Comparison of ENCODE assay signal across 14 cellular contexts in genomic region chr14:103090481-103091020, GRCh38. TPM values are rescaled to one million over a fixed set of nuclear protein-coding genes. Genes with fewer than 3 reads are reported as not detected.
A peak's percentile ranks its signal among the peaks of the same experiment; 100 is the strongest.
DNase-seq lines count a peak whose midpoint lies in the region; TF ChIP-seq lines count a peak whose summit lies in the region.
"Had no signal": no experiment of that assay in that cellular context is flagged by ENCODE, and none has a peak within 500 bp of the region (broad histone marks: within the 10 kb centered on the region; RNA-seq: fewer than 3 reads in every experiment).

No MANE protein-coding gene starts in this region.

- H3K27ac Mint-ChIP-seq in activated naive CD8-positive, alpha-beta T cell: no peak overlapping the region
- H3K27ac Mint-ChIP-seq in mesothelial cell of epicardium: no peak overlapping the region

- peaks cover 3% of the 10 kb centered on the region for H3K4me1 Mint-ChIP-seq in activated naive CD8-positive, alpha-beta T cell (ENCODE audit: low read depth)
- no peaks in the 10 kb centered on the region for H3K4me1 Mint-ChIP-seq in mesothelial cell of epicardium

- TF ChIP-seq CTCF in mesothelial cell of epicardium (IDR thresholded peaks at IDR 0.05; ENCODE audit: unreplicated experiment): no peak
- no peak for TF ChIP-seq CTCF in ascending aorta (IDR thresholded peaks at IDR 0.05)
- no peak for TF ChIP-seq CTCF in dorsolateral prefrontal cortex (IDR thresholded peaks at IDR 0.05 in 54 of 56, conservative IDR thresholded peaks at IDR 0.05 in 2 of 56; ENCODE audit: low read depth in 1 of 56, partially characterized antibody in 56 of 56)

- no peaks in the 10 kb centered on the region for H3K9me3 Mint-ChIP-seq in activated naive CD8-positive, alpha-beta T cell (ENCODE audit: low read depth)
- no peaks in the 10 kb centered on the region for H3K9me3 Mint-ChIP-seq in mesothelial cell of epicardium

- no peaks in the 10 kb centered on the region for H3K36me3 Mint-ChIP-seq in activated naive CD8-positive, alpha-beta T cell
- H3K36me3 Mint-ChIP-seq in mesothelial cell of epicardium: no peaks in the 10 kb centered on the region

- no peak overlapping the region for H3K27ac ChIP-seq in BLaER1
- H3K27ac ChIP-seq in ascending aorta: no peak overlapping the region
- H3K27ac ChIP-seq in dorsolateral prefrontal cortex: no peak overlapping the region
- H3K27ac ChIP-seq: C4-2B, SK-N-MC had no signal

- intact Hi-C loops in ascending aorta (cut with DNase I) (no loop called here), dorsolateral prefrontal cortex (cut with DNase I) (loop anchor here in 1 of 2 donors (5.0 kb wide), 1 partner anchor 393 kb away; no protein-coding TSS in a partner anchor)

- H3K4me3 ChIP-seq in BLaER1 (peak overlapping the region; percentile 65; the same call in 1 of the 2 replicates), H7 (ENCODE audit: insufficient read depth, low read depth, low read length) (peak overlapping the region; percentile 45; the same call in 1 of the 2 replicates), ascending aorta (peak overlapping the region in 1 of 2 donors; percentile 63), dorsolateral prefrontal cortex (peak overlapping the region in 1 of 59 donors; percentile 59)
- H3K4me3 ChIP-seq: SK-N-MC had no signal

- H3K27me3 ChIP-seq in BLaER1 (no peaks in the 10 kb centered on the region), H7 (ENCODE audit: control insufficient read depth, insufficient read depth, low read length) (peaks cover 6% of the 10 kb centered on the region), ascending aorta (no peaks in the 10 kb centered on the region), dorsolateral prefrontal cortex (peaks cover 0 to 29% (median 7%) of the 10 kb centered on the region in 45 donors)

- DNase-seq in H7 (no peak), mesothelial cell of epicardium (ENCODE audit: low spot score in 2 of 2, unreplicated experiment in 2 of 2) (no peak), ascending aorta (ENCODE audit: low spot score in 2 of 2) (no peak), dorsolateral prefrontal cortex (no peak), D341Med (ENCODE audit: low spot score) (no peak)
- no peak for DNase-seq in activated CD4-positive, CD25-positive, alpha-beta regulatory T cell treated with anti-CD3 and anti-CD28 coated beads, Interleukin-2, amount 50 U/mL, for 72 hours
- DNase-seq: activated CD4-positive, CD25-positive, alpha-beta regulatory T cell; NCI-H187; NK-92 treated with Interleukin-12 subunit alpha and Interleukin-12 subunit beta, amount 100 ng/mL, for 24 hours; stimulated activated CD4-positive, alpha-beta T cell treated with anti-CD3 and anti-CD28 coated beads, Interleukin-2, amount 100 ng/mL, for 48 hours had no signal

- H3K9me3 ChIP-seq in BLaER1: no peaks in the 10 kb centered on the region
- no peaks in the 10 kb centered on the region for H3K9me3 ChIP-seq in ascending aorta

- H3K27me3 Mint-ChIP-seq in activated naive CD8-positive, alpha-beta T cell: peaks cover 3% of the 10 kb centered on the region
- H3K27me3 Mint-ChIP-seq in mesothelial cell of epicardium (ENCODE audit: low read depth): peaks cover 15% of the 10 kb centered on the region

- no peaks in the 10 kb centered on the region for H4K20me1 ChIP-seq in BLaER1

- H3K9ac ChIP-seq in BLaER1: peak overlapping the region; percentile 69; the same call in 1 of the 2 replicates

- peaks cover 51% of the 10 kb centered on the region for H3K4me1 ChIP-seq in BLaER1
- H3K4me1 ChIP-seq in ascending aorta: peaks cover 0 to 3% of the 10 kb centered on the region in 2 donors

- H3K36me3 ChIP-seq in BLaER1 (no peaks in the 10 kb centered on the region), H7 (replicated peaks; ENCODE audit: control insufficient read depth, insufficient read depth, low read length) (no peaks in the 10 kb centered on the region), ascending aorta (no peaks in the 10 kb centered on the region)

- peak overlapping the region; percentile 98 for H3K4me2 ChIP-seq in BLaER1

- peak overlapping the region; percentile 58 for H3K4me3 Mint-ChIP-seq in activated naive CD8-positive, alpha-beta T cell
- H3K4me3 Mint-ChIP-seq in mesothelial cell of epicardium: peak overlapping the region; percentile 56

RNA-seq across cellular contexts. Expression of gene EXOC3L4, which starts 4.0 kb away (rescaled TPM):
- 0.21 TPM in 1 of 2 replicates, not detected in the other for total RNA-seq in H7 (2014; rRNA removed; shearing (Covaris generic))
- total RNA-seq in mesothelial cell of epicardium (0.18 TPM in 1 of 3 replicates, not detected in the others), ascending aorta (not detected), dorsolateral prefrontal cortex (under 1 TPM in 3 of 120 experiments, not detected in 117; 0.45 to 0.88 (median 0.49) TPM)

RNA-seq across cellular contexts. Expression of gene LBHD2, which starts 6.5 kb away (rescaled TPM):
- total RNA-seq in H7 (2014; rRNA removed; shearing (Covaris generic)): not detected in 2 replicates
- total RNA-seq in mesothelial cell of epicardium (not detected in 3 replicates), ascending aorta (not detected), dorsolateral prefrontal cortex (1 to 10 TPM in 57 of 120 experiments, under 1 TPM in 20, not detected in 43; 0.58 to 5.7 (median 1.5) TPM)

RNA-seq across cellular contexts. Expression of gene TNFAIP2, which starts 32.7 kb away (rescaled TPM):
- total RNA-seq in H7 (2014; rRNA removed; shearing (Covaris generic)): 30.1 and 38.7 TPM in 2 replicates
- total RNA-seq in mesothelial cell of epicardium (101 to 119 TPM (median 108 TPM) in 3 replicates), ascending aorta (133 TPM), dorsolateral prefrontal cortex (10 to 100 TPM; 12.6 to 56.2 (median 22.2) TPM)

RNA-seq across cellular contexts. Expression of gene CDC42BPB, which starts 33.2 kb away (rescaled TPM):
- total RNA-seq in H7 (2014; rRNA removed; shearing (Covaris generic)): 56.1 and 59.8 TPM in 2 replicates
- total RNA-seq in mesothelial cell of epicardium: 92.9 to 103 TPM (median 99.4 TPM) in 3 replicates
- total RNA-seq in ascending aorta: 96.5 TPM
- total RNA-seq in dorsolateral prefrontal cortex: 100 to 1,000 TPM; 112 to 178 (median 140) TPM
